ENCODE assay signal across 11 cellular contexts in the genomic region with DNA sequence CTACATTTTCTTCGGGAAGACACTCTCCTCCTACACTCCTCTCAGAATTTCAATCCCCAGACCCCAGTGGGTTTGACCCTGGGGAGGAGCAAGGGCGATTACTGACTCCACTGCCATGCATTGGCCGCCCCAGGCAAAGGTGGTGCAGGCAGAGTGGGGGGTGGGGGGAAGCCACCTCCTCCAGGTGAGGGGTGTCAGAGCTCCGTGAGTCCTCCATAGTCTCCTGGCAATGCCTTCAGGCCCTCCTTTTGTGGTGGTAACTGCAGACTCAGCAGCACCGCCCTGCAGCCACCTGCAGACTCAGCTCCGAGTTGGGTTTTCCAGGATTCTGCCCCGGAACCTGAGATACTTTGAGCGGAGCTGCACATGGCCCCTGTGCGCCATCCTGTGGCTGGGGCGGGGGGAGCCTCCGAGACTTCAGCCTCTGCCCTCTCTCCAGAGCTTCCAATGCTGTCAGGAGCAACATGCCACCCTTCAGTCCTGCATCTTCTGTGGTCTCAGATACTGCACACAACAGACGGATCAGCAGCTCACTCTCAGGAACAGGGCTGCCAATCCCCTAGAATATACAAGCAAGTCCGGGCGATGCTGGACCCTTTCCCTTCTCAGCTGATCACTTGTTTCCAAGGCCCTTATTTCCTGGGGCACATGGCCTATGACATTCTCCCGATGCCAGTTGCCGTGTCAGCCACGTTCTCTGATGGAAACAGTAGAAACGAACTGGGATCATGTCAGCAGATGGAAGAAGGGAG. TPM values are rescaled to one million over a fixed set of nuclear protein-coding genes. Genes with fewer than 3 reads are reported as not detected.
DNase-seq lines count a peak whose midpoint lies in the region; ATAC-seq, FAIRE-seq and TF ChIP-seq lines count a peak whose summit lies in the region.
"Had no signal": no experiment of that assay in that cellular context is flagged by ENCODE, and none has a peak within 500 bp of the region (broad histone marks: within the 10 kb centered on the region; RNA-seq: fewer than 3 reads in every experiment).

No MANE protein-coding gene starts in this region.

- ATAC-seq in DND-41 (ENCODE audit: insufficient read depth, low read depth) (no peak), K562 (peak; percentile 71), right lobe of liver (peak; percentile 24 to 72 (median 59)), GM21825 (IDR thresholded peaks at IDR 0.05; ENCODE audit: unreplicated experiment) (no peak), GM18870 (IDR thresholded peaks at IDR 0.05; ENCODE audit: unreplicated experiment) (no peak)

- no peak for TF ChIP-seq POLR2A in K562 (conservative IDR thresholded peaks at IDR 0.05)
- no peak for TF ChIP-seq POLR2A in right lobe of liver (IDR thresholded peaks at IDR 0.05)

- CTCF ChIA-PET in K562 (lab: Yijun Ruan, JAX; ENCODE audit: low intra/inter-chr PET ratio) = no interaction called here

- no peak overlapping the region for H3K4me3 Mint-ChIP-seq in activated T-helper 2 cell treated with anti-CD3 and anti-CD28 coated beads, Interferon-gamma antibody, Interleukin-2, Interleukin-4, amounts not matched to agents 10 μg/mL and 5 μg/mL and 100 μg/mL, durations not matched to agents 14 hours and 24 hours and 36 hours (ENCODE audit: low read depth)
- H3K4me3 Mint-ChIP-seq: dendritic cell treated with granulocyte-macrophage colony-stimulating factor and Interleukin-4, amounts not matched to agents 40 ng/mL and 50 ng/mL, for 4 days had no signal

- H3K36me3 Mint-ChIP-seq in activated T-helper 2 cell treated with anti-CD3 and anti-CD28 coated beads, Interferon-gamma antibody, Interleukin-2, Interleukin-4, amounts not matched to agents 10 μg/mL and 5 μg/mL and 100 μg/mL, durations not matched to agents 14 hours and 24 hours and 36 hours (ENCODE audit: low read depth) = no peaks in the 10 kb centered on the region

- H3K9ac ChIP-seq in DND-41 (ENCODE audit: low read depth, low read length) (no peak overlapping the region), K562 (ENCODE audit: insufficient read depth in 1 of 2, low read depth in 2 of 2, low read length in 2 of 2) (no peak overlapping the region)

- H3K27ac Mint-ChIP-seq in activated T-helper 2 cell treated with anti-CD3 and anti-CD28 coated beads, Interferon-gamma antibody, Interleukin-2, Interleukin-4, amounts not matched to agents 10 μg/mL and 5 μg/mL and 100 μg/mL, durations not matched to agents 14 hours and 24 hours and 36 hours = no peak overlapping the region
- H3K27ac Mint-ChIP-seq: dendritic cell treated with granulocyte-macrophage colony-stimulating factor and Interleukin-4, amounts not matched to agents 40 ng/mL and 50 ng/mL, for 4 days had no signal

- H3K27ac ChIP-seq in DND-41 (ENCODE audit: low read length) = no peak overlapping the region
- H3K27ac ChIP-seq in K562 (ENCODE audit: extremely low read depth, low read depth, low read length) = no peak overlapping the region
- no peak overlapping the region for H3K27ac ChIP-seq in right lobe of liver

- H3K79me2 ChIP-seq in DND-41 (ENCODE audit: insufficient read depth, low read length) (no peaks in the 10 kb centered on the region), K562 (ENCODE audit: control insufficient read depth, insufficient read depth, low read length) (no peaks in the 10 kb centered on the region)

- no peaks in the 10 kb centered on the region for H3K9me1 ChIP-seq in K562 (ENCODE audit: control insufficient read depth, insufficient read depth, low read length)

- POLR2A ChIA-PET in K562 (lab: Yijun Ruan, JAX) = no interaction called here

- H3K4me1 Mint-ChIP-seq in activated T-helper 2 cell treated with anti-CD3 and anti-CD28 coated beads, Interferon-gamma antibody, Interleukin-2, Interleukin-4, amounts not matched to agents 10 μg/mL and 5 μg/mL and 100 μg/mL, durations not matched to agents 14 hours and 24 hours and 36 hours (ENCODE audit: low read depth) = no peaks in the 10 kb centered on the region

- WGBS in K562 (ENCODE audit: insufficient coverage, low coverage, missing lambda C conversion rate) = 0% methylated on average over 4 of the region's 18 CpGs
- 77% methylated on average over 9 of the region's 18 CpGs for WGBS in right lobe of liver (ENCODE audit: insufficient coverage, low coverage, low lambda C conversion rate, missing lambda C conversion rate)

- TF ChIP-seq CTCF in DND-41 (IDR thresholded peaks at IDR 0.05; ENCODE audit: borderline replicate concordance, extremely low read depth, low read length, poor library complexity, severe bottlenecking) = peak; percentile 13
- TF ChIP-seq CTCF in K562 (IDR thresholded peaks at IDR 0.05 in 2 of 3, conservative IDR thresholded peaks at IDR 0.05 in 1 of 3; ENCODE audit: insufficient read depth in 2 of 3, low read depth in 1 of 3, low read length in 3 of 3) = peak; percentile 40 to 51 (median 43); a peak in 4 of 6 replicates
- TF ChIP-seq CTCF in right lobe of liver (IDR thresholded peaks at IDR 0.05) = peak in 3 of 4 donors; percentile 30 to 32 (median 32)

- BruUV-seq in K562 (replicated peaks; lab: Mats Ljungman, UMichigan) = no TSS peak

- DNase-seq in DND-41 (no peak), HTR-8/SVneo (ENCODE audit: insufficient read length, low spot score) (no peak), K562 (ENCODE audit: extremely low read depth in 1 of 4, low spot score in 3 of 4) (peak in 3 of 4 experiments; percentile 15 to 28 (median 16)), right lobe of liver (peak in 1 of 3 donors; percentile 50), NAMALWA (ENCODE audit: low spot score) (no peak)
- no peak for DNase-seq in activated T-helper 2 cell treated with anti-CD3 and anti-CD28 coated beads, Interferon-gamma antibody, Interleukin-2, Interleukin-4, amounts not matched to agents 10 μg/mL and 5 μg/mL and 100 μg/mL, durations not matched to agents 14 hours and 24 hours and 36 hours (ENCODE audit: low spot score)
- DNase-seq: activated naive CD4-positive, alpha-beta T cell treated with Interleukin-2 at 50 U/mL for 16 hours; NCI-H1105 had no signal

- H3K9me3 ChIP-seq in DND-41 (ENCODE audit: insufficient read depth, low read length, severe bottlenecking) (no peaks in the 10 kb centered on the region), K562 (replicated peaks; ENCODE audit: control insufficient read depth, insufficient read depth, low read depth, low read length) (no peaks in the 10 kb centered on the region), right lobe of liver (no peaks in the 10 kb centered on the region)

- in situ Hi-C loops in K562 (cut with MboI) = no loop called here

- H3K4me2 ChIP-seq in DND-41 (ENCODE audit: insufficient read depth, low read length) (no peak overlapping the region), K562 (ENCODE audit: insufficient read depth, low read length) (no peak overlapping the region)

- peak; percentile 25 to 52; a peak in 3 of 4 replicates for TF ChIP-seq RAD21 in K562 (CRISPR knock-in tag; conservative IDR thresholded peaks at IDR 0.05 in 1 of 2, IDR thresholded peaks at IDR 0.05 in 1 of 2)

- H3K27me3 ChIP-seq in DND-41 (ENCODE audit: insufficient read depth, low read length, poor library complexity) = no peaks in the 10 kb centered on the region
- H3K27me3 ChIP-seq in K562 (ENCODE audit: control insufficient read depth in 2 of 2, insufficient read depth in 2 of 2, low read length in 2 of 2) = peaks cover 0 to 44% of the 10 kb centered on the region in 2 experiments; a peak in 2 of 5 replicates
- no peaks in the 10 kb centered on the region for H3K27me3 ChIP-seq in right lobe of liver

- intact Hi-C loops in K562 (cut with micrococcal nuclease) = no loop called here
- intact Hi-C loops in right lobe of liver (cut with DNase I) = no loop called here
- intact Hi-C loops in activated T-helper 2 cell treated with anti-CD3 and anti-CD28 coated beads, Interferon-gamma antibody, Interleukin-2, Interleukin-4, amounts not matched to agents 10 μg/mL and 5 μg/mL and 100 μg/mL, durations not matched to agents 14 hours and 24 hours and 36 hours (cut with micrococcal nuclease) = no loop called here

- H3K27me3 Mint-ChIP-seq in activated T-helper 2 cell treated with anti-CD3 and anti-CD28 coated beads, Interferon-gamma antibody, Interleukin-2, Interleukin-4, amounts not matched to agents 10 μg/mL and 5 μg/mL and 100 μg/mL, durations not matched to agents 14 hours and 24 hours and 36 hours (ENCODE audit: low read depth) = no peaks in the 10 kb centered on the region

- H3K9me3 Mint-ChIP-seq in activated T-helper 2 cell treated with anti-CD3 and anti-CD28 coated beads, Interferon-gamma antibody, Interleukin-2, Interleukin-4, amounts not matched to agents 10 μg/mL and 5 μg/mL and 100 μg/mL, durations not matched to agents 14 hours and 24 hours and 36 hours = no peaks in the 10 kb centered on the region
- H3K9me3 Mint-ChIP-seq: dendritic cell treated with granulocyte-macrophage colony-stimulating factor and Interleukin-4, amounts not matched to agents 40 ng/mL and 50 ng/mL, for 4 days had no signal

- H3K36me3 ChIP-seq in DND-41 (ENCODE audit: insufficient read depth, low read length) (no peaks in the 10 kb centered on the region), K562 (ENCODE audit: control insufficient read depth, insufficient read depth, low read length) (no peaks in the 10 kb centered on the region), right lobe of liver (no peaks in the 10 kb centered on the region)

- peaks cover 7% of the 10 kb centered on the region; the same call in 1 of the 2 replicates for H4K20me1 ChIP-seq in DND-41 (ENCODE audit: insufficient read depth, low read length)
- H4K20me1 ChIP-seq in K562 (replicated peaks; ENCODE audit: control insufficient read depth, insufficient read depth, low read length) = no peaks in the 10 kb centered on the region

- H3K4me1 ChIP-seq in DND-41 (ENCODE audit: insufficient read depth, low read length) = no peaks in the 10 kb centered on the region
- peaks cover 0 to 2% of the 10 kb centered on the region in 2 experiments; a peak in 2 of 5 replicates for H3K4me1 ChIP-seq in K562 (replicated peaks in 1 of 2; ENCODE audit: control insufficient read depth in 2 of 2, insufficient read depth in 2 of 2, low read length in 2 of 2)
- peaks cover 0 to 12% (median 4%) of the 10 kb centered on the region in 4 donors for H3K4me1 ChIP-seq in right lobe of liver

- FAIRE-seq in HTR-8/SVneo (lab: Jason Lieb, UNC) (peak; percentile 58), K562 (lab: Jason Lieb, UNC) (no peak)

- TF ChIP-seq EP300 in K562 (IDR thresholded peaks at IDR 0.05; ENCODE audit: low read length) = no peak

- H2AFZ ChIP-seq in DND-41 (ENCODE audit: low read depth, low read length) (no peak overlapping the region), K562 (ENCODE audit: low read depth, low read length) (no peak overlapping the region)

- H3K4me3 ChIP-seq in DND-41 (ENCODE audit: low read depth in 1 of 2, low read length in 2 of 2) = no peak overlapping the region
- H3K4me3 ChIP-seq in K562 = no peak overlapping the region
- H3K4me3 ChIP-seq in right lobe of liver = no peak overlapping the region

RNA-seq across cellular contexts. Expression of gene SLC47A2, which starts 2.4 kb away (rescaled TPM):
- not detected in 2 replicates for total RNA-seq in K562 (2011; cell fraction: chromatin; rRNA removed; ENCODE audit: low replicate concordance)
- not detected in 2 replicates for total RNA-seq in K562 (2011; cell fraction: nucleolus; rRNA removed)
- total RNA-seq in K562 (2011; cell fraction: nucleoplasm; rRNA removed) = not detected in 2 replicates
- total RNA-seq in K562 (2014; rRNA removed) (not detected in 2 replicates), K562 (2014; rRNA removed; fragmentation: Illumina TruSeq; extraction: Trizol) (not detected in 2 replicates), K562 (2015; rRNA removed; fragmentation: Illumina TruSeq; extraction: Trizol) (not detected in 2 replicates), K562 (2021) (not detected in 2 replicates), right lobe of liver (not detected)
- polyA plus RNA-seq in K562 (2011; rRNA removed) (not detected in 2 replicates), K562 (2014; fragmentation: Illumina TruSeq; extraction: Trizol) (not detected in 2 replicates), K562 (2014; fragmentation: Nextera tagmentation; extraction: Ambion mirVana) (not detected), K562 (2014; rRNA removed) (not detected in 2 replicates)
- polyA plus RNA-seq in K562 (2011; cell fraction: cytosol; rRNA removed) = not detected in 2 replicates
- polyA plus RNA-seq in K562 (2011; cell fraction: nucleus; rRNA removed) = not detected in 2 replicates
- polyA plus RNA-seq in K562 (2012) = not detected in 2 replicates
- not detected in 2 replicates for polyA minus RNA-seq in K562 (2011; rRNA and poly(A)+ RNA removed)
- polyA minus RNA-seq in K562 (2011; cell fraction: cytosol; rRNA and poly(A)+ RNA removed) = not detected in 2 replicates
- not detected in 2 replicates for polyA minus RNA-seq in K562 (2011; cell fraction: nucleus; rRNA and poly(A)+ RNA removed)
- total RNA-seq in activated T-helper 2 cell treated with anti-CD3 and anti-CD28 coated beads, Interferon-gamma antibody, Interleukin-2, Interleukin-4, amounts not matched to agents 10 μg/mL and 5 μg/mL and 100 μg/mL, durations not matched to agents 14 hours and 24 hours and 36 hours = not detected in 2 replicates

RNA-seq across cellular contexts. Expression of gene ALDH3A1, which starts 29.3 kb away (rescaled TPM):
- not detected in 2 replicates for total RNA-seq in K562 (2011; cell fraction: chromatin; rRNA removed; ENCODE audit: low replicate concordance)
- total RNA-seq in K562 (2011; cell fraction: nucleolus; rRNA removed) = not detected in 2 replicates
- not detected in 2 replicates for total RNA-seq in K562 (2011; cell fraction: nucleoplasm; rRNA removed)
- total RNA-seq in K562 (2014; rRNA removed) (not detected in 2 replicates), K562 (2014; rRNA removed; fragmentation: Illumina TruSeq; extraction: Trizol) (not detected in 2 replicates), K562 (2015; rRNA removed; fragmentation: Illumina TruSeq; extraction: Trizol) (not detected in 2 replicates), K562 (2021) (not detected in 2 replicates), right lobe of liver (10 to 100 TPM in 2 of 6 experiments, 1 to 10 TPM in 2, under 1 TPM in 2; 0.26 to 13.8 (median 1.7) TPM)
- polyA plus RNA-seq in K562 (2011; rRNA removed) (not detected in 2 replicates), K562 (2014; fragmentation: Illumina TruSeq; extraction: Trizol) (not detected in 2 replicates), K562 (2014; fragmentation: Nextera tagmentation; extraction: Ambion mirVana) (not detected), K562 (2014; rRNA removed) (not detected in 2 replicates)
- polyA plus RNA-seq in K562 (2011; cell fraction: cytosol; rRNA removed) = not detected in 2 replicates
- polyA plus RNA-seq in K562 (2011; cell fraction: nucleus; rRNA removed) = not detected in 2 replicates
- polyA plus RNA-seq in K562 (2012) = not detected in 2 replicates
- not detected in 2 replicates for polyA minus RNA-seq in K562 (2011; rRNA and poly(A)+ RNA removed)
- not detected in 2 replicates for polyA minus RNA-seq in K562 (2011; cell fraction: cytosol; rRNA and poly(A)+ RNA removed)
- polyA minus RNA-seq in K562 (2011; cell fraction: nucleus; rRNA and poly(A)+ RNA removed) = not detected in 2 replicates
- not detected in 2 replicates for total RNA-seq in activated T-helper 2 cell treated with anti-CD3 and anti-CD28 coated beads, Interferon-gamma antibody, Interleukin-2, Interleukin-4, amounts not matched to agents 10 μg/mL and 5 μg/mL and 100 μg/mL, durations not matched to agents 14 hours and 24 hours and 36 hours

Comparison
In these comparisons a context has a peak if more than half of its experiments do, and no peak if none do; other contexts are left out.
1. ATAC-seq: peak in K562 (single experiment) and right lobe of liver (4 of 4); none in DND-41 (single experiment), GM21825 (single experiment) and GM18870 (single experiment).
2. DNase-seq: peak in K562 (3 of 4); none in DND-41 (single experiment), HTR-8/SVneo (single experiment), NAMALWA (single experiment) and activated T-helper 2 cell treated with anti-CD3 and anti-CD28 coated beads, Interferon-gamma antibody, Interleukin-2, Interleukin-4, amounts not matched to agents 10 μg/mL and 5 μg/mL and 100 μg/mL, durations not matched to agents 14 hours and 24 hours and 36 hours (single experiment).
3. Peak in every context shown above with its lines, with median percentiles within 50 percentile points of each other: CTCF ChIP-seq.